8 cellular contexts compared by ENCODE assay signal in genomic region chr1:120131611-120132399, GRCh38. TPM values are rescaled to one million over a fixed set of nuclear protein-coding genes. Genes with fewer than 3 reads are reported as not detected.
A peak's percentile ranks its signal among the peaks of the same experiment; 100 is the strongest.
DNase-seq lines count a peak whose midpoint lies in the region; ATAC-seq, FAIRE-seq and TF ChIP-seq lines count a peak whose summit lies in the region.
"Not testable (repeated sequence)": the region's sequence is repeated elsewhere in the genome, so short reads cannot be mapped to it uniquely, and the experiment has no call there.

No MANE protein-coding gene starts in this region.

- WGBS in upper lobe of left lung, 2 donors, result 6 to 22% methylated on average over 3 to 5 of the region's 10 CpGs

- not testable (repeated sequence) for H4K20me1 ChIP-seq in GM23338 (replicated peaks; ENCODE audit: insufficient read depth)

- TF ChIP-seq CTCF in GM23338 (conservative IDR thresholded peaks at IDR 0.05; ENCODE audit: low read depth in 2 of 2); brain microvascular endothelial cell (IDR thresholded peaks at IDR 0.05; ENCODE audit: low read depth, low read length, missing control alignments); right atrium auricular region (IDR thresholded peaks at IDR 0.05); neutrophil (IDR thresholded peaks at IDR 0.05); upper lobe of left lung (IDR thresholded peaks at IDR 0.05): not testable (repeated sequence)

- H3F3A ChIP-seq in GM23338 (replicated peaks; ENCODE audit: low read depth), result not testable (repeated sequence)

- not testable (repeated sequence) for H3K27ac ChIP-seq in GM23338 (ENCODE audit: low read depth)
- H3K27ac ChIP-seq in brain microvascular endothelial cell (peak overlapping the region; percentile 47), right atrium auricular region (peak overlapping the region in 1 of 2 donors; percentile 41), neutrophil (peak overlapping the region; percentile 68), upper lobe of left lung (peak overlapping the region in 3 of 4 donors; percentile 21 to 54 (median 46))

- H3K4me1 ChIP-seq in GM23338 (ENCODE audit: insufficient read depth); right atrium auricular region: not testable (repeated sequence)
- H3K4me1 ChIP-seq in neutrophil (ENCODE audit: control insufficient read depth in 1 of 2, insufficient read depth in 1 of 2, low read depth in 1 of 2, low read length in 1 of 2) (peaks cover 9 to 21% of the 10 kb centered on the region in 2 experiments), upper lobe of left lung (peaks cover 3 to 11% (median 6%) of the 10 kb centered on the region in 4 donors)

- H3K4me3 ChIP-seq in GM23338; brain microvascular endothelial cell (ENCODE audit: low read depth, low read length); right atrium auricular region; neutrophil (ENCODE audit: low read depth in 1 of 2, low read length in 1 of 2); upper lobe of left lung: not testable (repeated sequence)

- not testable (repeated sequence) for H3K36me3 ChIP-seq in GM23338 (ENCODE audit: insufficient read depth); brain microvascular endothelial cell (replicated peaks); right atrium auricular region; neutrophil; upper lobe of left lung

- H3K27me3 ChIP-seq in GM23338 (ENCODE audit: insufficient read depth), result peaks cover 49% of the 10 kb centered on the region
- H3K27me3 ChIP-seq in brain microvascular endothelial cell (replicated peaks); right atrium auricular region; neutrophil; upper lobe of left lung: not testable (repeated sequence)

- not testable (repeated sequence) for H3K4me2 ChIP-seq in GM23338

- not testable (repeated sequence) for H3K9me3 Mint-ChIP-seq in GM23338

- not testable (repeated sequence) for H3K9me3 ChIP-seq in right atrium auricular region, neutrophil, upper lobe of left lung

- not testable (repeated sequence) for H2AFZ ChIP-seq in GM23338

- not testable (repeated sequence) for H3K9me2 ChIP-seq in GM23338 (ENCODE audit: insufficient read depth)

- in situ Hi-C loops in SK-MEL-5 (cut with HindIII; ENCODE audit: low pct_unique_long_range_greater_than_20kb, low sequenced_read_pairs); brain microvascular endothelial cell (cut with HindIII; ENCODE audit: low pct_ligation_motif_present, low sequenced_read_pairs): not testable (repeated sequence)

- H3K27ac Mint-ChIP-seq in GM23338, result not testable (repeated sequence)

- H3K4me1 Mint-ChIP-seq in GM23338, result not testable (repeated sequence)

- not testable (repeated sequence) for H3K4me3 Mint-ChIP-seq in GM23338

- TF ChIP-seq EP300 in upper lobe of left lung (IDR thresholded peaks at IDR 0.05), result not testable (repeated sequence)

- peaks cover 27% of the 10 kb centered on the region for H3K27me3 Mint-ChIP-seq in GM23338 (ENCODE audit: insufficient read depth, low read depth, poor library complexity)

- not testable (repeated sequence) for TF ChIP-seq POLR2A in GM12891 (IDR thresholded peaks at IDR 0.05; ENCODE audit: low read depth, low read length); upper lobe of left lung (IDR thresholded peaks at IDR 0.05)

- peak; percentile 92 for FAIRE-seq in GM12891 (lab: Jason Lieb, UNC)

- not testable (repeated sequence) for DNase-seq in GM12891 (ENCODE audit: insufficient read length, low spot score)
- DNase-seq in GM23338 (ENCODE audit: low spot score) (peak; percentile 15), SK-MEL-5 (ENCODE audit: low read depth, low spot score) (peak; percentile 33), brain microvascular endothelial cell (peak; percentile 88), right atrium auricular region (ENCODE audit: low spot score) (peak; percentile 76), upper lobe of left lung (peak in 1 of 2 donors; percentile 72)

- peak; percentile 85 for ATAC-seq in GM23338
- peak; percentile 73 for ATAC-seq in HG03521 (IDR thresholded peaks at IDR 0.05; ENCODE audit: unreplicated experiment)
- peak; percentile 87 to 95 for ATAC-seq in upper lobe of left lung (ENCODE audit: low FRiP score in 2 of 2)

- H3K36me3 Mint-ChIP-seq in GM23338 (ENCODE audit: low read depth), result not testable (repeated sequence)

- not testable (repeated sequence) for H3K79me2 ChIP-seq in GM23338 (replicated peaks; ENCODE audit: insufficient read depth)

RNA-seq across cellular contexts. Expression of gene SEC22B, which starts 44.5 kb away (rescaled TPM):
- polyA plus RNA-seq in GM12891 (2012; ENCODE audit: low read depth, missing spikeins), result 19.3 TPM
- 14.2 and 17.8 TPM in 2 replicates for total RNA-seq in GM23338 (2014; rRNA removed; shearing (Covaris generic))
- 16.6 and 17.6 TPM in 2 replicates for polyA plus RNA-seq in GM23338 (2016; fragmentation: Nextera tagmentation; extraction: Ambion mirVana)
- 38.7 and 39.8 TPM in 2 replicates for total RNA-seq in SK-MEL-5 (2014; rRNA removed; shearing (Covaris generic))
- 26.6 and 26.9 TPM in 2 replicates for polyA plus RNA-seq in SK-MEL-5 (2015; cell fraction: cytosol; rRNA removed)
- polyA plus RNA-seq in SK-MEL-5 (2015; cell fraction: nucleus; rRNA removed), result 54.8 and 63.5 TPM in 2 replicates
- total RNA-seq in right atrium auricular region (10 to 100 TPM; 11.9 to 16.8 TPM), upper lobe of left lung (10 to 100 TPM; 12.3 to 41.0 (median 24.9) TPM)
